ENCODE assay signal across 8 cellular contexts in the genomic region with DNA sequence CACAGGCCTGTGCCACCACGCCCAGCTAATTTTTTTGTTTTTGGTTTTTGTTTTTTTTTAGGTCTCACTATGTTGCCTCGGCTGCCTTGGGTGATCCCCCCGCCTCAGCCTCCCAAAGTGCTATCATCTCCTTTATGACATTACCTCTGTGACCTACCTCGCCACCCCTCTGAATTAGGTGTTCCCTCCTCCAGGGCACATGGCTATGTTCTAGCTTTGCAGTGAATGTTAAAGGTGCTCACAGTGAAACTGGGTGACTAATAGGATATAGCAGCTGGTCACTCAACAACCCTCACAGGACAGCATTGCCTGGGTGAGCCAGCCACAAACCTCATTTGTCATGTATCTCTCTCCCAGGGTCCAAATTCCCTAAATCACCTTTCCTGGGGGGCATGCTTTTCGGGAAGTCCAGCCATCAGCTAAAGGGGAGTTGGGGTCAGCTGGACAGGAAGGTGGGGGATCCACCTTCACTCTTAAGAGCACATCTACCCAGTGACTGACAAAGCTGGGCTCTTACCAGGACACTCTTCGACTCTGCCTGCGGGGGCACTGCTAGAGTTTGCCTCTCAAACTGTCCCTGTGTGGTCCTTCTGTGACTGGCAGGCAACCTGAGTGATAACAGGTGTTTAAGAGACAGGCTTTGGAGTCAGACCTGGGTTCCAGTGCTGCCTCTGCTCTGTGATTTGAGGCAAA. TPM values are rescaled to one million over a fixed set of nuclear protein-coding genes. Genes with fewer than 3 reads are reported as not detected.
DNase-seq lines count a peak whose midpoint lies in the region; ATAC-seq, FAIRE-seq and TF ChIP-seq lines count a peak whose summit lies in the region.

No MANE protein-coding gene starts in this region.

- peaks cover 12% of the 10 kb centered on the region; the same call in 1 of the 2 replicates for H3K4me1 ChIP-seq in HUES48 (ENCODE audit: control insufficient read depth, insufficient read depth, low read length)
- no peaks in the 10 kb centered on the region for H3K4me1 ChIP-seq in HepG2 (ENCODE audit: insufficient read depth, low read length)
- peaks cover 21% of the 10 kb centered on the region for H3K4me1 ChIP-seq in stomach smooth muscle (ENCODE audit: control insufficient read depth, insufficient read depth, low read length)

- H3K4me3 ChIP-seq in HUES48 (ENCODE audit: low read depth, low read length): no peak overlapping the region
- no peak overlapping the region for H3K4me3 ChIP-seq in astrocyte of the spinal cord (ENCODE audit: low read depth, low read length)
- H3K4me3 ChIP-seq in HepG2 (replicated peaks in 1 of 3; ENCODE audit: insufficient read depth in 1 of 3, low read depth in 2 of 3, low read length in 3 of 3): no peak overlapping the region
- H3K4me3 ChIP-seq in stomach smooth muscle (ENCODE audit: low read length in 2 of 2): no peak overlapping the region

- H4K20me1 ChIP-seq in HepG2 (ENCODE audit: insufficient read depth, low read length): no peaks in the 10 kb centered on the region

- no peaks in the 10 kb centered on the region for H3K79me2 ChIP-seq in HepG2 (ENCODE audit: insufficient read depth, low read length)

- H3K27ac ChIP-seq in HUES48 (ENCODE audit: low read depth, low read length): peak overlapping the region; percentile 40
- H3K27ac ChIP-seq in HepG2 (ENCODE audit: extremely low read length, insufficient read depth, low read length): no peak overlapping the region
- peak overlapping the region; percentile 90 for H3K27ac ChIP-seq in stomach smooth muscle (ENCODE audit: low read length)

- peak; percentile 52 for ATAC-seq in GM19395 (IDR thresholded peaks at IDR 0.05; ENCODE audit: unreplicated experiment)
- peak; percentile 88 for ATAC-seq in HepG2
- no peak for ATAC-seq in sciatic nerve

- FAIRE-seq in HepG2 (lab: Jason Lieb, UNC): peak; percentile 74

- H3K4me2 ChIP-seq in HepG2 (ENCODE audit: low read depth, low read length): no peak overlapping the region

- intact Hi-C loops in HepG2 (cut with micrococcal nuclease; ENCODE audit: unreplicated experiment) (no loop called here), sciatic nerve (cut with DNase I) (no loop called here)

- H3K27me3 ChIP-seq in HUES48 (ENCODE audit: control insufficient read depth, insufficient read depth, low read length) (peaks cover 16% of the 10 kb centered on the region), HepG2 (ENCODE audit: control insufficient read depth in 1 of 2, insufficient read depth in 2 of 2, low read length in 2 of 2) (no peaks in the 10 kb centered on the region; a peak in 1 of 5 replicates), stomach smooth muscle (ENCODE audit: control insufficient read depth in 1 of 2, insufficient read depth in 2 of 2, low read length in 2 of 2) (no peaks in the 10 kb centered on the region)

- POLR2A ChIA-PET in HepG2 (lab: Yijun Ruan, JAX): interaction anchor here (1.2 to 2.7 kb wide), 3 partner anchors 12 to 59 kb away, joined by 3 to 13 read pairs (median 5); a partner anchor contains a TSS

- WGBS in HepG2 (ENCODE audit: low lambda C conversion rate): 96% methylated on average over 6 of the region's 7 CpGs

- H3K9me3 ChIP-seq in HUES48 (ENCODE audit: control insufficient read depth, insufficient read depth, low read length): no peaks in the 10 kb centered on the region
- no peaks in the 10 kb centered on the region for H3K9me3 ChIP-seq in HepG2 (ENCODE audit: low read length)
- no peaks in the 10 kb centered on the region for H3K9me3 ChIP-seq in stomach smooth muscle (ENCODE audit: control insufficient read depth in 2 of 2, low read length in 2 of 2)

- DNase-seq in COR-L47 (lab: John Stamatoyannopoulos, UW) (peak; percentile 29), T-helper 1 cell (peak in 4 of 5 donors; percentile 21 to 60 (median 29)), astrocyte of the spinal cord (ENCODE audit: low read depth, low spot score) (no peak), HepG2 (ENCODE audit: low spot score) (peak; percentile 31), sciatic nerve (ENCODE audit: low spot score) (no peak)

- in situ Hi-C loops in astrocyte of the spinal cord (cut with HindIII; ENCODE audit: low sequenced_read_pairs) (no loop called here), HepG2 (cut with HindIII; ENCODE audit: extremely low pct_ligation_motif_present, low pct_unique_long_range_greater_than_20kb) (no loop called here)

- CTCF ChIA-PET in HepG2 (lab: Yijun Ruan, JAX; ENCODE audit: low intra/inter-chr PET ratio, low total read pairs): no interaction called here

- no peak for TF ChIP-seq POLR2A in HepG2 (IDR thresholded peaks at IDR 0.05; ENCODE audit: insufficient read depth in 1 of 2, low read depth in 2 of 2, low read length in 2 of 2)

- TF ChIP-seq EP300 in HepG2 (IDR thresholded peaks at IDR 0.05; ENCODE audit: low read depth in 2 of 2, low read length in 2 of 2) (no peak), HepG2 (CRISPR knock-in tag; IDR thresholded peaks at IDR 0.05; ENCODE audit: borderline replicate concordance) (no peak)

- no peak overlapping the region for H2AFZ ChIP-seq in HepG2 (ENCODE audit: low read length)

- H3K9ac ChIP-seq in HUES48 (ENCODE audit: low read depth, low read length) (no peak overlapping the region), HepG2 (ENCODE audit: insufficient read depth, low read depth, low read length) (no peak overlapping the region), stomach smooth muscle (ENCODE audit: low read length in 2 of 2) (no peak overlapping the region)

- H3K36me3 ChIP-seq in HUES48 (ENCODE audit: control insufficient read depth, insufficient read depth, low read length) (peaks cover 42% of the 10 kb centered on the region), HepG2 (replicated peaks in 1 of 2; ENCODE audit: control insufficient read depth in 1 of 2, insufficient read depth in 2 of 2, low read length in 2 of 2) (peaks cover 19 to 45% of the 10 kb centered on the region in 2 experiments), stomach smooth muscle (ENCODE audit: control insufficient read depth in 2 of 2, insufficient read depth in 2 of 2, low read length in 2 of 2) (peaks cover 29 to 42% of the 10 kb centered on the region in 2 donors)

- 0 out of 2 replicates have a peak, but pooled peaks have one; percentile 34 for TF ChIP-seq RAD21 in HepG2 (CRISPR knock-in tag; IDR thresholded peaks at IDR 0.05)

- no TSS peak for BruUV-seq in HepG2 (replicated peaks; lab: Mats Ljungman, UMichigan)

- TF ChIP-seq CTCF in astrocyte of the spinal cord (IDR thresholded peaks at IDR 0.05; ENCODE audit: low read depth, low read length) (peak; percentile 44), HepG2 (CRISPR knock-in tag; IDR thresholded peaks at IDR 0.05) (peak; percentile 48)

RNA-seq across cellular contexts. Expression of a gene that starts 1.6 kb away (rescaled TPM):
- total RNA-seq in HepG2 (2016; rRNA removed; fragmentation: Illumina TruSeq; extraction: Trizol) (1.9 and 9.5 TPM in 2 replicates), sciatic nerve (113 TPM)
- 2.5 and 4.8 TPM in 2 replicates for total RNA-seq in HepG2 (2016; cell fraction: cytosol; rRNA removed; fragmentation: Illumina TruSeq; extraction: Trizol; ENCODE audit: low read depth)
- 3.0 and 10.9 TPM in 2 replicates for total RNA-seq in HepG2 (2016; cell fraction: insoluble cytoplasmic fraction; rRNA removed; fragmentation: Illumina TruSeq; extraction: Trizol)
- total RNA-seq in HepG2 (2016; cell fraction: membrane; rRNA removed; fragmentation: Illumina TruSeq; extraction: Trizol): 2.5 and 4.3 TPM in 2 replicates
- 18.5 and 22.1 TPM in 2 replicates for total RNA-seq in HepG2 (2016; cell fraction: nucleus; rRNA removed; fragmentation: Illumina TruSeq; extraction: Trizol)
- polyA plus RNA-seq in HepG2 (2011; rRNA removed): 51.2 and 59.3 TPM in 2 replicates
- 10.0 and 13.7 TPM in 2 replicates for polyA plus RNA-seq in HepG2 (2011; cell fraction: cytosol; rRNA removed)
- polyA plus RNA-seq in HepG2 (2011; cell fraction: nucleus; rRNA removed): 463 and 502 TPM in 2 replicates
- polyA plus RNA-seq in HepG2 (2012): 30.3 and 36.9 TPM in 2 replicates
- 0.27 and 0.43 TPM in 2 replicates for polyA plus RNA-seq in HepG2 (2016; cell fraction: cytosol; fragmentation: Illumina TruSeq; extraction: Trizol; ENCODE audit: low read depth)
- 2.5 and 2.6 TPM in 2 replicates for polyA plus RNA-seq in HepG2 (2016; cell fraction: insoluble cytoplasmic fraction; fragmentation: Illumina TruSeq; extraction: Trizol; ENCODE audit: low read depth)
- polyA plus RNA-seq in HepG2 (2016; cell fraction: membrane; fragmentation: Illumina TruSeq; extraction: Trizol; ENCODE audit: low read depth): 0.88 and 2.6 TPM in 2 replicates
- 92.7 and 95.3 TPM in 2 replicates for polyA plus RNA-seq in HepG2 (2016; cell fraction: nucleus; fragmentation: Illumina TruSeq; extraction: Trizol; ENCODE audit: insufficient read depth, low read depth)
- polyA minus RNA-seq in HepG2 (2011; rRNA and poly(A)+ RNA removed; ENCODE audit: low replicate concordance): 42.0 and 56.1 TPM in 2 replicates
- 3.3 and 3.7 TPM in 2 replicates for polyA minus RNA-seq in HepG2 (2011; cell fraction: cytosol; rRNA and poly(A)+ RNA removed)
- 83.4 and 89.9 TPM in 2 replicates for polyA minus RNA-seq in HepG2 (2011; cell fraction: nucleus; rRNA and poly(A)+ RNA removed)

RNA-seq across cellular contexts. Expression of a gene that starts 15.6 kb away (rescaled TPM):
- total RNA-seq in HepG2 (2016; rRNA removed; fragmentation: Illumina TruSeq; extraction: Trizol) (73.9 and 83.6 TPM in 2 replicates), sciatic nerve (117 TPM)
- 33.6 and 36.2 TPM in 2 replicates for total RNA-seq in HepG2 (2016; cell fraction: cytosol; rRNA removed; fragmentation: Illumina TruSeq; extraction: Trizol; ENCODE audit: low read depth)
- total RNA-seq in HepG2 (2016; cell fraction: insoluble cytoplasmic fraction; rRNA removed; fragmentation: Illumina TruSeq; extraction: Trizol): 70.0 and 87.2 TPM in 2 replicates
- 53.3 and 56.0 TPM in 2 replicates for total RNA-seq in HepG2 (2016; cell fraction: membrane; rRNA removed; fragmentation: Illumina TruSeq; extraction: Trizol)
- 59.7 and 66.4 TPM in 2 replicates for total RNA-seq in HepG2 (2016; cell fraction: nucleus; rRNA removed; fragmentation: Illumina TruSeq; extraction: Trizol)
- polyA plus RNA-seq in HepG2 (2011; rRNA removed): 27.2 and 30.1 TPM in 2 replicates
- polyA plus RNA-seq in HepG2 (2011; cell fraction: cytosol; rRNA removed): 38.6 and 40.7 TPM in 2 replicates
- 29.3 and 34.8 TPM in 2 replicates for polyA plus RNA-seq in HepG2 (2011; cell fraction: nucleus; rRNA removed)
- polyA plus RNA-seq in HepG2 (2012): 27.0 and 41.3 TPM in 2 replicates
- 28.3 and 37.9 TPM in 2 replicates for polyA plus RNA-seq in HepG2 (2016; cell fraction: cytosol; fragmentation: Illumina TruSeq; extraction: Trizol; ENCODE audit: low read depth)
- 75.5 and 85.0 TPM in 2 replicates for polyA plus RNA-seq in HepG2 (2016; cell fraction: insoluble cytoplasmic fraction; fragmentation: Illumina TruSeq; extraction: Trizol; ENCODE audit: low read depth)
- polyA plus RNA-seq in HepG2 (2016; cell fraction: membrane; fragmentation: Illumina TruSeq; extraction: Trizol; ENCODE audit: low read depth): 43.0 TPM in 2 replicates
- 75.8 and 91.3 TPM in 2 replicates for polyA plus RNA-seq in HepG2 (2016; cell fraction: nucleus; fragmentation: Illumina TruSeq; extraction: Trizol; ENCODE audit: insufficient read depth, low read depth)
- polyA minus RNA-seq in HepG2 (2011; rRNA and poly(A)+ RNA removed; ENCODE audit: low replicate concordance): 36.5 and 108 TPM in 2 replicates
- 34.9 and 44.1 TPM in 2 replicates for polyA minus RNA-seq in HepG2 (2011; cell fraction: cytosol; rRNA and poly(A)+ RNA removed)
- polyA minus RNA-seq in HepG2 (2011; cell fraction: nucleus; rRNA and poly(A)+ RNA removed): 62.7 and 78.3 TPM in 2 replicates

RNA-seq across cellular contexts. Expression of a gene that starts 16.2 kb away (rescaled TPM):
- 37.1 and 43.3 TPM in 2 replicates for total RNA-seq in HepG2 (2016; rRNA removed; fragmentation: Illumina TruSeq; extraction: Trizol)
- total RNA-seq in HepG2 (2016; cell fraction: cytosol; rRNA removed; fragmentation: Illumina TruSeq; extraction: Trizol; ENCODE audit: low read depth): 40.6 and 44.9 TPM in 2 replicates
- 36.0 and 42.7 TPM in 2 replicates for total RNA-seq in HepG2 (2016; cell fraction: insoluble cytoplasmic fraction; rRNA removed; fragmentation: Illumina TruSeq; extraction: Trizol)
- total RNA-seq in HepG2 (2016; cell fraction: membrane; rRNA removed; fragmentation: Illumina TruSeq; extraction: Trizol): 75.9 and 78.8 TPM in 2 replicates
- total RNA-seq in HepG2 (2016; cell fraction: nucleus; rRNA removed; fragmentation: Illumina TruSeq; extraction: Trizol): 19.3 and 22.3 TPM in 2 replicates
- polyA plus RNA-seq in HepG2 (2011; rRNA removed): 32.1 and 34.4 TPM in 2 replicates
- 33.5 and 41.6 TPM in 2 replicates for polyA plus RNA-seq in HepG2 (2011; cell fraction: cytosol; rRNA removed)
- 31.8 and 32.8 TPM in 2 replicates for polyA plus RNA-seq in HepG2 (2011; cell fraction: nucleus; rRNA removed)
- polyA plus RNA-seq in HepG2 (2012): 29.5 and 31.4 TPM in 2 replicates
- 76.9 and 79.2 TPM in 2 replicates for polyA plus RNA-seq in HepG2 (2016; cell fraction: cytosol; fragmentation: Illumina TruSeq; extraction: Trizol; ENCODE audit: low read depth)
- polyA plus RNA-seq in HepG2 (2016; cell fraction: insoluble cytoplasmic fraction; fragmentation: Illumina TruSeq; extraction: Trizol; ENCODE audit: low read depth): 59.1 and 65.5 TPM in 2 replicates
- polyA plus RNA-seq in HepG2 (2016; cell fraction: membrane; fragmentation: Illumina TruSeq; extraction: Trizol; ENCODE audit: low read depth): 95.4 and 101 TPM in 2 replicates
- polyA plus RNA-seq in HepG2 (2016; cell fraction: nucleus; fragmentation: Illumina TruSeq; extraction: Trizol; ENCODE audit: insufficient read depth, low read depth): 46.7 and 52.3 TPM in 2 replicates
- 35.7 and 37.3 TPM in 2 replicates for polyA minus RNA-seq in HepG2 (2011; rRNA and poly(A)+ RNA removed; ENCODE audit: low replicate concordance)
- polyA minus RNA-seq in HepG2 (2011; cell fraction: cytosol; rRNA and poly(A)+ RNA removed): 27.4 and 29.7 TPM in 2 replicates
- 12.6 and 14.8 TPM in 2 replicates for polyA minus RNA-seq in HepG2 (2011; cell fraction: nucleus; rRNA and poly(A)+ RNA removed)
- 43.1 TPM for total RNA-seq in sciatic nerve

RNA-seq across cellular contexts. Expression of a gene that starts 35.3 kb away (rescaled TPM):
- total RNA-seq in HepG2 (2016; rRNA removed; fragmentation: Illumina TruSeq; extraction: Trizol) (30.3 and 32.1 TPM in 2 replicates), sciatic nerve (29.6 TPM)
- 19.4 and 22.8 TPM in 2 replicates for total RNA-seq in HepG2 (2016; cell fraction: cytosol; rRNA removed; fragmentation: Illumina TruSeq; extraction: Trizol; ENCODE audit: low read depth)
- total RNA-seq in HepG2 (2016; cell fraction: insoluble cytoplasmic fraction; rRNA removed; fragmentation: Illumina TruSeq; extraction: Trizol): 31.0 and 32.4 TPM in 2 replicates
- 23.0 and 24.2 TPM in 2 replicates for total RNA-seq in HepG2 (2016; cell fraction: membrane; rRNA removed; fragmentation: Illumina TruSeq; extraction: Trizol)
- 15.6 and 16.2 TPM in 2 replicates for total RNA-seq in HepG2 (2016; cell fraction: nucleus; rRNA removed; fragmentation: Illumina TruSeq; extraction: Trizol)
- polyA plus RNA-seq in HepG2 (2011; rRNA removed): 48.7 and 55.5 TPM in 2 replicates
- 24.5 and 32.1 TPM in 2 replicates for polyA plus RNA-seq in HepG2 (2011; cell fraction: cytosol; rRNA removed)
- 33.9 and 36.3 TPM in 2 replicates for polyA plus RNA-seq in HepG2 (2011; cell fraction: nucleus; rRNA removed)
- 23.0 and 27.6 TPM in 2 replicates for polyA plus RNA-seq in HepG2 (2012)
- 12.3 and 13.4 TPM in 2 replicates for polyA plus RNA-seq in HepG2 (2016; cell fraction: cytosol; fragmentation: Illumina TruSeq; extraction: Trizol; ENCODE audit: low read depth)
- 42.6 and 42.9 TPM in 2 replicates for polyA plus RNA-seq in HepG2 (2016; cell fraction: insoluble cytoplasmic fraction; fragmentation: Illumina TruSeq; extraction: Trizol; ENCODE audit: low read depth)
- 17.8 TPM in 2 replicates for polyA plus RNA-seq in HepG2 (2016; cell fraction: membrane; fragmentation: Illumina TruSeq; extraction: Trizol; ENCODE audit: low read depth)
- 39.3 and 39.8 TPM in 2 replicates for polyA plus RNA-seq in HepG2 (2016; cell fraction: nucleus; fragmentation: Illumina TruSeq; extraction: Trizol; ENCODE audit: insufficient read depth, low read depth)
- 49.6 and 51.5 TPM in 2 replicates for polyA minus RNA-seq in HepG2 (2011; rRNA and poly(A)+ RNA removed; ENCODE audit: low replicate concordance)
- polyA minus RNA-seq in HepG2 (2011; cell fraction: cytosol; rRNA and poly(A)+ RNA removed): 11.9 and 14.9 TPM in 2 replicates
- polyA minus RNA-seq in HepG2 (2011; cell fraction: nucleus; rRNA and poly(A)+ RNA removed): 5.7 and 11.1 TPM in 2 replicates

RNA-seq across cellular contexts. Expression of a gene that starts 38.7 kb away (rescaled TPM):
- total RNA-seq in HepG2 (2016; rRNA removed; fragmentation: Illumina TruSeq; extraction: Trizol) (51.8 and 53.3 TPM in 2 replicates), sciatic nerve (26.9 TPM)
- 40.6 and 50.9 TPM in 2 replicates for total RNA-seq in HepG2 (2016; cell fraction: cytosol; rRNA removed; fragmentation: Illumina TruSeq; extraction: Trizol; ENCODE audit: low read depth)
- total RNA-seq in HepG2 (2016; cell fraction: insoluble cytoplasmic fraction; rRNA removed; fragmentation: Illumina TruSeq; extraction: Trizol): 49.0 and 53.3 TPM in 2 replicates
- 44.9 and 61.9 TPM in 2 replicates for total RNA-seq in HepG2 (2016; cell fraction: membrane; rRNA removed; fragmentation: Illumina TruSeq; extraction: Trizol)
- total RNA-seq in HepG2 (2016; cell fraction: nucleus; rRNA removed; fragmentation: Illumina TruSeq; extraction: Trizol): 26.4 and 30.0 TPM in 2 replicates
- polyA plus RNA-seq in HepG2 (2011; rRNA removed): 26.4 and 27.7 TPM in 2 replicates
- 25.3 and 29.8 TPM in 2 replicates for polyA plus RNA-seq in HepG2 (2011; cell fraction: cytosol; rRNA removed)
- polyA plus RNA-seq in HepG2 (2011; cell fraction: nucleus; rRNA removed): 30.9 and 36.6 TPM in 2 replicates
- 17.5 and 20.2 TPM in 2 replicates for polyA plus RNA-seq in HepG2 (2012)
- polyA plus RNA-seq in HepG2 (2016; cell fraction: cytosol; fragmentation: Illumina TruSeq; extraction: Trizol; ENCODE audit: low read depth): 36.8 and 48.6 TPM in 2 replicates
- polyA plus RNA-seq in HepG2 (2016; cell fraction: insoluble cytoplasmic fraction; fragmentation: Illumina TruSeq; extraction: Trizol; ENCODE audit: low read depth): 45.8 and 51.6 TPM in 2 replicates
- polyA plus RNA-seq in HepG2 (2016; cell fraction: membrane; fragmentation: Illumina TruSeq; extraction: Trizol; ENCODE audit: low read depth): 36.9 and 45.8 TPM in 2 replicates
- polyA plus RNA-seq in HepG2 (2016; cell fraction: nucleus; fragmentation: Illumina TruSeq; extraction: Trizol; ENCODE audit: insufficient read depth, low read depth): 55.8 and 58.3 TPM in 2 replicates
- polyA minus RNA-seq in HepG2 (2011; rRNA and poly(A)+ RNA removed; ENCODE audit: low replicate concordance): 4.7 and 17.6 TPM in 2 replicates
- polyA minus RNA-seq in HepG2 (2011; cell fraction: cytosol; rRNA and poly(A)+ RNA removed): 8.4 and 15.1 TPM in 2 replicates
- 8.4 and 10.3 TPM in 2 replicates for polyA minus RNA-seq in HepG2 (2011; cell fraction: nucleus; rRNA and poly(A)+ RNA removed)

Comparison
In these comparisons a context has a peak if more than half of its experiments do, and no peak if none do; other contexts are left out.
1. DNase-seq: peak in COR-L47 (single experiment), T-helper 1 cell (4 of 5) and HepG2 (single experiment); none in astrocyte of the spinal cord (single experiment) and sciatic nerve (single experiment).